28 cellular contexts compared by ENCODE assay signal in genomic region chr5:33306758-33307157, GRCh38.
DNase-seq lines count a peak whose midpoint lies in the region; ATAC-seq and TF ChIP-seq lines count a peak whose summit lies in the region.
"Had no signal": no experiment of that assay in that cellular context is flagged by ENCODE, and none has a peak within 500 bp of the region (broad histone marks: within the 10 kb centered on the region; RNA-seq: fewer than 3 reads in every experiment).

No MANE protein-coding gene starts in this region.

- H3K9me3 Mint-ChIP-seq in chondrocyte (ENCODE audit: low read depth), result no peaks in the 10 kb centered on the region
- H3K9me3 Mint-ChIP-seq: activated B cell treated with CpG ODN at 0.5 μM for 24 hours; activated CD4-positive, alpha-beta memory T cell treated with anti-CD3 and anti-CD28 coated beads, Interleukin-2, amount 10 ng/mL, durations not matched to agents 7 days and 5 days; activated naive CD4-positive, alpha-beta T cell treated with anti-CD3 and anti-CD28 coated beads for 36 hours had no signal

- H3K36me3 Mint-ChIP-seq in chondrocyte (ENCODE audit: low read depth), result no peaks in the 10 kb centered on the region
- H3K36me3 Mint-ChIP-seq: naive B cell had no signal

- peak overlapping the region; percentile 14 for H2AFZ ChIP-seq in ACC112 (ENCODE audit: low read length, unreplicated experiment)
- H2AFZ ChIP-seq: hepatocyte had no signal

- no peaks in the 10 kb centered on the region for H3K36me3 ChIP-seq in ACC112 (ENCODE audit: insufficient read depth, low read length)
- H3K36me3 ChIP-seq in left ventricle myocardium inferior, result no peaks in the 10 kb centered on the region
- H3K36me3 ChIP-seq: ovary, SJSA1, upper lobe of right lung had no signal

- H3K27me3 ChIP-seq in ACC112 (ENCODE audit: insufficient read depth, low read length) (no peaks in the 10 kb centered on the region), left ventricle myocardium inferior (ENCODE audit: low read depth) (no peaks in the 10 kb centered on the region)
- H3K27me3 ChIP-seq: hepatocyte, ovary, SJSA1, upper lobe of right lung had no signal

- no peak overlapping the region for H3K4me3 ChIP-seq in ACC112 (ENCODE audit: low read depth, low read length)
- H3K4me3 ChIP-seq in left ventricle myocardium inferior, result no peak overlapping the region
- H3K4me3 ChIP-seq: GM12878, hepatocyte, ovary, SJSA1, upper lobe of right lung had no signal

- no peak overlapping the region for H3K4me3 Mint-ChIP-seq in chondrocyte (ENCODE audit: unreplicated experiment)
- H3K4me3 Mint-ChIP-seq: activated B cell treated with CpG ODN at 0.5 μM for 24 hours; activated CD4-positive, alpha-beta memory T cell treated with anti-CD3 and anti-CD28 coated beads, Interleukin-2, amount 10 ng/mL, durations not matched to agents 7 days and 5 days; activated naive CD4-positive, alpha-beta T cell treated with anti-CD3 and anti-CD28 coated beads for 36 hours; naive B cell; stimulated activated naive CD8-positive, alpha-beta T cell treated with anti-CD3 and anti-CD28 coated beads, Interleukin-15, amount 100 ng/mL, for 72 hours; T-helper 2 cell treated with Interferon-gamma antibody and Interleukin-4, amounts not matched to agents 5 μg/mL and 100 μg/mL, for 36 hours had no signal

- peaks cover 34% of the 10 kb centered on the region for H3K4me1 Mint-ChIP-seq in chondrocyte (ENCODE audit: low read depth)
- H3K4me1 Mint-ChIP-seq: activated B cell treated with CpG ODN at 0.5 μM for 24 hours; activated CD4-positive, alpha-beta memory T cell treated with anti-CD3 and anti-CD28 coated beads, Interleukin-2, amount 10 ng/mL, durations not matched to agents 7 days and 5 days; naive B cell had no signal

- H3K79me2 ChIP-seq in ACC112 (ENCODE audit: control insufficient read depth, insufficient read depth, low read length, unreplicated experiment), result no peaks in the 10 kb centered on the region
- H3K79me2 ChIP-seq: hepatocyte had no signal

- H3K27ac ChIP-seq in ACC112 (ENCODE audit: low read depth, low read length), result no peak overlapping the region
- H3K27ac ChIP-seq in left ventricle myocardium inferior (replicated peaks), result no peak overlapping the region
- H3K27ac ChIP-seq: hepatocyte, ovary, SJSA1, upper lobe of right lung had no signal

- no peak for ATAC-seq in HG02884 (IDR thresholded peaks at IDR 0.05; ENCODE audit: unreplicated experiment)
- no peak for ATAC-seq in esophagus mucosa
- ATAC-seq: GM12878; stimulated activated naive CD8-positive, alpha-beta T cell treated with anti-CD3 and anti-CD28 coated beads, Interleukin-15, amount 100 ng/mL, for 72 hours; upper lobe of right lung had no signal

- peaks cover 39% of the 10 kb centered on the region for H3K4me1 ChIP-seq in ACC112 (ENCODE audit: control insufficient read depth, insufficient read depth, low read length, unreplicated experiment)
- H3K4me1 ChIP-seq in left ventricle myocardium inferior, result peaks cover 11% of the 10 kb centered on the region
- H3K4me1 ChIP-seq: upper lobe of right lung had no signal

- peak overlapping the region; percentile 46 for H3K27ac Mint-ChIP-seq in chondrocyte (ENCODE audit: unreplicated experiment)
- H3K27ac Mint-ChIP-seq: activated B cell treated with CpG ODN at 0.5 μM for 24 hours; activated CD4-positive, alpha-beta memory T cell treated with anti-CD3 and anti-CD28 coated beads, Interleukin-2, amount 10 ng/mL, durations not matched to agents 7 days and 5 days; activated naive CD4-positive, alpha-beta T cell treated with anti-CD3 and anti-CD28 coated beads for 36 hours; stimulated activated naive CD8-positive, alpha-beta T cell treated with anti-CD3 and anti-CD28 coated beads, Interleukin-15, amount 100 ng/mL, for 72 hours; T-helper 2 cell treated with Interferon-gamma antibody and Interleukin-4, amounts not matched to agents 5 μg/mL and 100 μg/mL, for 36 hours had no signal

- no peaks in the 10 kb centered on the region for H3K27me3 Mint-ChIP-seq in chondrocyte (ENCODE audit: low read depth)
- H3K27me3 Mint-ChIP-seq: activated B cell treated with CpG ODN at 0.5 μM for 24 hours; activated CD4-positive, alpha-beta memory T cell treated with anti-CD3 and anti-CD28 coated beads, Interleukin-2, amount 10 ng/mL, durations not matched to agents 7 days and 5 days had no signal

- no peak for TF ChIP-seq CTCF in chondrocyte (IDR thresholded peaks at IDR 0.05)
- no peak for TF ChIP-seq CTCF in left ventricle myocardium inferior (IDR thresholded peaks at IDR 0.05; ENCODE audit: borderline replicate concordance)

- no peaks in the 10 kb centered on the region for H3K9me3 ChIP-seq in left ventricle myocardium inferior (replicated peaks)
- H3K9me3 ChIP-seq: ovary, SJSA1, upper lobe of right lung had no signal

- peak; percentile 26 for DNase-seq in MV-4-11 (lab: John Stamatoyannopoulos, UW)
- DNase-seq in chondrocyte (ENCODE audit: low spot score), result no peak
- peak; percentile 57 for DNase-seq in myocyte (ENCODE audit: low read depth)
- DNase-seq in left ventricle myocardium inferior, result no peak
- DNase-seq in NCI-H345 treated with DMSO at 0.1 percent for 48 hours (lab: John Stamatoyannopoulos, UW; ENCODE audit: unreplicated experiment), result no peak
- DNase-seq: 8988T; activated B cell treated with CpG ODN at 0.5 μM for 24 hours; activated CD4-positive, alpha-beta memory T cell treated with anti-CD3 and anti-CD28 coated beads, Interleukin-2, amount 10 ng/mL, durations not matched to agents 7 days and 5 days; activated naive CD4-positive, alpha-beta T cell treated with anti-CD3 and anti-CD28 coated beads for 36 hours; C1 segment of cervical spinal cord; GDM1; islet precursor cell; mammary epithelial cell; naive B cell; NCI-H1048; NCI-H2107; NCI-H526 treated with DMSO at 0.1 percent for 48 hours; ovary; stimulated activated CD4-positive, alpha-beta T cell treated with anti-CD3 and anti-CD28 coated beads, Interleukin-2, amount 100 ng/mL, for 48 hours; stimulated activated naive CD8-positive, alpha-beta T cell treated with anti-CD3 and anti-CD28 coated beads, Interleukin-15, amount 100 ng/mL, for 72 hours; upper lobe of right lung had no signal

- intact Hi-C loops in left ventricle myocardium inferior (cut with micrococcal nuclease), result no loop called here

Comparison
In these comparisons a context has a peak if more than half of its experiments do, and no peak if none do; other contexts are left out.
1. DNase-seq: peak in MV-4-11 (single experiment) and myocyte (single experiment); none in chondrocyte (single experiment), left ventricle myocardium inferior (single experiment) and NCI-H345 treated with DMSO at 0.1 percent for 48 hours (single experiment).